8 cellular contexts compared by ENCODE assay signal in the genomic region with DNA sequence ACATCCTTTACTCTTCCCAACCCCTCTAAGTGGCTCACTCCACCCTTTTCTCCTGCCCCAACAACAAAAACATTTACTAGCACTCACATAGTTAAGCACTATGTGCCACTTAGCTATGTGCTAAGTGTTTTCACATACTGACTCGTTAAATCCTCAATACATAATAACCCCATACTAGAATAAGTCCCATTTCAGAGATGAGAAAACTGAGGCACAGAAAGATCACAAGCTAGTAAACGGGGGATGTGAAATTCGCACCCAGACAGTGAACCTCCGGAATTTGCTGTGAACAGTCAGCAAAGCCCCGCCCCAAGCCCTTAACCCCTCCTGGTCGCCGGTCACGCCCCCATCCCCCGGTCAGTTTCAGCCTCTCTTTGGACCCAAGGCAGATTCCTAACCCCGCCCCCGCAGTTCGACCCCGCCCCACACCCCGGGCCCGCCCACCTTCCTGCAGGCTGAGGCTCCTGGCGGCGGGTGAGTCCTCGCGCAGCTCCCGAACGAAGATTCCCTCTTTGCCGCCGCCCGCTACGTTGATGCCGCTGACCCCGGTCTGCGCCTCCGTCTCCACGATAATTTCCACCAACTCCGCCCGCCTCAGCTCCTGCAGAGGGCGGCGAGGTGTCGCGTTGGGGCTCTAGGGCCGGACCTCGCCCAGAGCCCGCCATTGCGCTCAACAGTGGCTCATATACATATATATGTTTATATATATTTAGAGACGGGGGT. TPM values are rescaled to one million over a fixed set of nuclear protein-coding genes. Genes with fewer than 3 reads are reported as not detected.
A peak's percentile ranks its signal among the peaks of the same experiment; 100 is the strongest.
DNase-seq lines count a peak whose midpoint lies in the region; ATAC-seq, FAIRE-seq and TF ChIP-seq lines count a peak whose summit lies in the region.

No MANE protein-coding gene starts in this region.

- H3K4me2 ChIP-seq in endothelial cell of umbilical vein (ENCODE audit: insufficient read depth, low read length) = peak overlapping the region; percentile 78

- peak overlapping the region; percentile 92 for H2AFZ ChIP-seq in endothelial cell of umbilical vein (ENCODE audit: low read depth, low read length)

- POLR2A ChIA-PET in endothelial cell of umbilical vein (lab: Charles Lee) = interaction anchor here (1.1 to 1.7 kb wide), 2 partner anchors 17 to 23 kb away, joined by 3 to 8 read pairs; partner anchors contain the start of gene SERTAD1

- peaks cover 2% of the 10 kb centered on the region for H3K4me1 ChIP-seq in endothelial cell of umbilical vein (ENCODE audit: control insufficient read depth, extremely low read depth, insufficient read depth, low read length)

- intact Hi-C loops in endothelial cell of umbilical vein (cut with micrococcal nuclease) = loop anchor here (1.0 to 5.0 kb wide), 4 partner anchors 18 to 311 kb away; partner anchors contain the start of genes C19orf47, PLD3 and ZNF780A

- H3K36me3 ChIP-seq in endothelial cell of umbilical vein (ENCODE audit: control insufficient read depth in 2 of 2, extremely low read depth in 1 of 2, insufficient read depth in 2 of 2, low read length in 2 of 2) = no peaks in the 10 kb centered on the region

- peak overlapping the region; percentile 43 to 67 (median 47) for H3K4me3 ChIP-seq in endothelial cell of umbilical vein (replicated peaks in 1 of 3; ENCODE audit: insufficient read depth in 1 of 3, low read depth in 1 of 3, low read length in 3 of 3)

- H4K20me1 ChIP-seq in endothelial cell of umbilical vein (replicated peaks; ENCODE audit: control insufficient read depth, extremely low read depth, insufficient read depth, low read length) = no peaks in the 10 kb centered on the region

- H3K27me3 ChIP-seq in endothelial cell of umbilical vein (ENCODE audit: control insufficient read depth in 2 of 2, insufficient read depth in 2 of 2, low read length in 2 of 2) = no peaks in the 10 kb centered on the region

- DNase-seq in AML-193 (lab: John Stamatoyannopoulos, UW) = peak; percentile 69 to 74
- peak; percentile 87 for DNase-seq in NOMO-1 treated with DMSO at 0.1 percent for 48 hours (lab: John Stamatoyannopoulos, UW; ENCODE audit: unreplicated experiment)
- DNase-seq in activated CD8-positive, alpha-beta memory T cell treated with anti-CD3 and anti-CD28 coated beads, Interleukin-2, amount 50 U/mL, for 1 hour (ENCODE audit: extremely low read depth) = peak; percentile 27
- DNase-seq in endothelial cell of umbilical vein (ENCODE audit: low read depth, low spot score) = peak; percentile 90
- DNase-seq in mucosa of gallbladder (ENCODE audit: low spot score) = peak; percentile 87
- DNase-seq in stimulated activated CD8-positive, alpha-beta memory T cell treated with anti-CD3 and anti-CD28 coated beads, Interleukin-4, amount 100 ng/mL, for 4 hours (ENCODE audit: low read depth in 2 of 2, low spot score in 1 of 2) = peak; percentile 44 to 59

- no peak for TF ChIP-seq POLR2A in endothelial cell of umbilical vein (IDR thresholded peaks at IDR 0.05; ENCODE audit: low read depth, low read length)

- H3K9me1 ChIP-seq in endothelial cell of umbilical vein (replicated peaks; ENCODE audit: control insufficient read depth, extremely low read depth, insufficient read depth, low read length) = no peaks in the 10 kb centered on the region

- no peaks in the 10 kb centered on the region for H3K79me2 ChIP-seq in endothelial cell of umbilical vein (ENCODE audit: control insufficient read depth, insufficient read depth, low read length)

- dilution Hi-C loops in endothelial cell of umbilical vein (cut with MboI; ENCODE audit: extremely low pct_ligation_motif_present, low sequenced_read_pairs) = no loop called here

- BruUV-seq in endothelial cell of umbilical vein (replicated peaks; lab: Mats Ljungman, UMichigan) = no TSS peak

- CTCF ChIA-PET in endothelial cell of umbilical vein (lab: Charles Lee) = interaction anchor here (0.7 to 2.7 kb wide), 5 partner anchors 14 to 62 kb away, joined by 3 to 23 read pairs (median 4); partner anchors contain the start of gene BLVRB

- ATAC-seq in GM19043 (IDR thresholded peaks at IDR 0.05; ENCODE audit: low read depth, unreplicated experiment) = peak; percentile 56
- peak; percentile 63 for ATAC-seq in HG03439 (IDR thresholded peaks at IDR 0.05; ENCODE audit: unreplicated experiment)

- no peaks in the 10 kb centered on the region for H3K9me3 ChIP-seq in endothelial cell of umbilical vein (replicated peaks; ENCODE audit: control insufficient read depth, insufficient read depth, low read length)

- FAIRE-seq in endothelial cell of umbilical vein (lab: Jason Lieb, UNC) = peak; percentile 89

- TF ChIP-seq CTCF in endothelial cell of umbilical vein (IDR thresholded peaks at IDR 0.05; ENCODE audit: extremely low read depth in 1 of 2, insufficient read depth in 1 of 2, low read depth in 1 of 2, low read length in 2 of 2) = no peak

- H3K27ac ChIP-seq in endothelial cell of umbilical vein (ENCODE audit: insufficient read depth, low read depth, low read length) = no peak overlapping the region

- H3K9ac ChIP-seq in endothelial cell of umbilical vein (replicated peaks; ENCODE audit: extremely low read depth, insufficient read depth, low read length) = peak overlapping the region; percentile 18

TF ChIP-seq in endothelial cell of umbilical vein, 7 proteins besides CTCF, POLR2A, EP300 and RAD21 (continues in another document):
- TF ChIP-seq POLR2AphosphoS5 (IDR thresholded peaks at IDR 0.05; ENCODE audit: insufficient read depth, low read depth, low read length) (no peak), GATA2 (IDR thresholded peaks at IDR 0.05; ENCODE audit: insufficient read depth, insufficient read length, low read depth, low read length) (no peak), MYC (IDR thresholded peaks at IDR 0.05; ENCODE audit: low read depth, low read length) (no peak), FOS (IDR thresholded peaks at IDR 0.05; ENCODE audit: borderline replicate concordance, insufficient read depth, low read length) (no peak), EZH2 (IDR thresholded peaks at IDR 0.05; ENCODE audit: borderline replicate concordance, low read depth, low read length, severe bottlenecking) (no peak), MAX (IDR thresholded peaks at IDR 0.05; ENCODE audit: insufficient read depth, insufficient read length) (no peak)

RNA-seq across cellular contexts. Expression of gene PRX, which starts 9.8 kb away (rescaled TPM):
- 1.3 and 1.7 TPM in 2 replicates for total RNA-seq in endothelial cell of umbilical vein
- polyA plus RNA-seq in endothelial cell of umbilical vein = 0.43 and 0.80 TPM in 2 replicates
- 0.92 and 1.2 TPM in 2 replicates for polyA plus RNA-seq in endothelial cell of umbilical vein (2011; cell fraction: cytosol; rRNA removed)
- polyA plus RNA-seq in endothelial cell of umbilical vein (2011; cell fraction: nucleus; rRNA removed) = 1.1 and 1.3 TPM in 2 replicates
- 0.75 and 1.7 TPM in 2 replicates for polyA plus RNA-seq in endothelial cell of umbilical vein (2012)
- polyA minus RNA-seq in endothelial cell of umbilical vein = 0.36 and 0.53 TPM in 2 replicates
- polyA minus RNA-seq in endothelial cell of umbilical vein (2011; cell fraction: cytosol; rRNA and poly(A)+ RNA removed) = 0.20 TPM
- polyA minus RNA-seq in endothelial cell of umbilical vein (2011; cell fraction: nucleus; rRNA and poly(A)+ RNA removed) = 0.29 and 0.34 TPM in 2 replicates
- total RNA-seq in mucosa of gallbladder = 7.0 TPM

RNA-seq across cellular contexts. Expression of gene HIPK4, which starts 13.4 kb away (rescaled TPM):
- total RNA-seq in endothelial cell of umbilical vein (not detected in 2 replicates), mucosa of gallbladder (not detected)
- polyA plus RNA-seq in endothelial cell of umbilical vein = 0.12 and 0.19 TPM in 2 replicates
- polyA plus RNA-seq in endothelial cell of umbilical vein (2011; cell fraction: cytosol; rRNA removed) = 0.05 and 0.10 TPM in 2 replicates
- polyA plus RNA-seq in endothelial cell of umbilical vein (2011; cell fraction: nucleus; rRNA removed) = 0.08 and 0.09 TPM in 2 replicates
- not detected in 2 replicates for polyA plus RNA-seq in endothelial cell of umbilical vein (2012)
- polyA minus RNA-seq in endothelial cell of umbilical vein = 0.06 TPM in 1 of 2 replicates, not detected in the other
- not detected for polyA minus RNA-seq in endothelial cell of umbilical vein (2011; cell fraction: cytosol; rRNA and poly(A)+ RNA removed)
- 0.14 TPM in 1 of 2 replicates, not detected in the other for polyA minus RNA-seq in endothelial cell of umbilical vein (2011; cell fraction: nucleus; rRNA and poly(A)+ RNA removed)

RNA-seq across cellular contexts. Expression of gene SERTAD1, which starts 22.4 kb away (rescaled TPM):
- total RNA-seq in endothelial cell of umbilical vein (8.8 and 10.0 TPM in 2 replicates), mucosa of gallbladder (13.2 TPM)
- 15.3 and 16.9 TPM in 2 replicates for polyA plus RNA-seq in endothelial cell of umbilical vein
- polyA plus RNA-seq in endothelial cell of umbilical vein (2011; cell fraction: cytosol; rRNA removed) = 10.6 and 12.1 TPM in 2 replicates
- polyA plus RNA-seq in endothelial cell of umbilical vein (2011; cell fraction: nucleus; rRNA removed) = 6.6 and 8.6 TPM in 2 replicates
- polyA plus RNA-seq in endothelial cell of umbilical vein (2012) = 11.6 and 11.8 TPM in 2 replicates
- 3.6 and 4.4 TPM in 2 replicates for polyA minus RNA-seq in endothelial cell of umbilical vein
- 5.2 TPM for polyA minus RNA-seq in endothelial cell of umbilical vein (2011; cell fraction: cytosol; rRNA and poly(A)+ RNA removed)
- 2.4 and 3.7 TPM in 2 replicates for polyA minus RNA-seq in endothelial cell of umbilical vein (2011; cell fraction: nucleus; rRNA and poly(A)+ RNA removed)

RNA-seq across cellular contexts. Expression of gene SERTAD3, which starts 40.7 kb away (rescaled TPM):
- total RNA-seq in endothelial cell of umbilical vein (29.9 and 32.0 TPM in 2 replicates), mucosa of gallbladder (38.8 TPM)
- polyA plus RNA-seq in endothelial cell of umbilical vein = 13.3 and 17.7 TPM in 2 replicates
- polyA plus RNA-seq in endothelial cell of umbilical vein (2011; cell fraction: cytosol; rRNA removed) = 8.6 and 8.9 TPM in 2 replicates
- polyA plus RNA-seq in endothelial cell of umbilical vein (2011; cell fraction: nucleus; rRNA removed) = 6.5 and 8.4 TPM in 2 replicates
- 15.3 and 16.0 TPM in 2 replicates for polyA plus RNA-seq in endothelial cell of umbilical vein (2012)
- 21.9 and 25.6 TPM in 2 replicates for polyA minus RNA-seq in endothelial cell of umbilical vein
- 15.1 TPM for polyA minus RNA-seq in endothelial cell of umbilical vein (2011; cell fraction: cytosol; rRNA and poly(A)+ RNA removed)
- polyA minus RNA-seq in endothelial cell of umbilical vein (2011; cell fraction: nucleus; rRNA and poly(A)+ RNA removed) = 5.7 and 6.0 TPM in 2 replicates

RNA-seq across cellular contexts. Expression of gene PLD3, which starts 54.9 kb away (rescaled TPM):
- total RNA-seq in endothelial cell of umbilical vein (166 and 172 TPM in 2 replicates), mucosa of gallbladder (224 TPM)
- polyA plus RNA-seq in endothelial cell of umbilical vein = 479 and 620 TPM in 2 replicates
- 202 and 293 TPM in 2 replicates for polyA plus RNA-seq in endothelial cell of umbilical vein (2011; cell fraction: cytosol; rRNA removed)
- 130 and 145 TPM in 2 replicates for polyA plus RNA-seq in endothelial cell of umbilical vein (2011; cell fraction: nucleus; rRNA removed)
- 206 and 364 TPM in 2 replicates for polyA plus RNA-seq in endothelial cell of umbilical vein (2012)
- polyA minus RNA-seq in endothelial cell of umbilical vein = 202 TPM in 2 replicates
- 52.1 TPM for polyA minus RNA-seq in endothelial cell of umbilical vein (2011; cell fraction: cytosol; rRNA and poly(A)+ RNA removed)
- 52.2 and 78.1 TPM in 2 replicates for polyA minus RNA-seq in endothelial cell of umbilical vein (2011; cell fraction: nucleus; rRNA and poly(A)+ RNA removed)

Comparison
In these comparisons a context has a peak if more than half of its experiments do, and no peak if none do; other contexts are left out.
1. DNase-seq: peak in every context shown above with its lines; median percentile 90 in endothelial cell of umbilical vein; 87 in NOMO-1 treated with DMSO at 0.1 percent for 48 hours; 87 in mucosa of gallbladder; 72 in AML-193; 52 in stimulated activated CD8-positive, alpha-beta memory T cell treated with anti-CD3 and anti-CD28 coated beads, Interleukin-4, amount 100 ng/mL, for 4 hours; 27 in activated CD8-positive, alpha-beta memory T cell treated with anti-CD3 and anti-CD28 coated beads, Interleukin-2, amount 50 U/mL, for 1 hour.